ENCODE assay signal across 17 cellular contexts in the genomic region with DNA sequence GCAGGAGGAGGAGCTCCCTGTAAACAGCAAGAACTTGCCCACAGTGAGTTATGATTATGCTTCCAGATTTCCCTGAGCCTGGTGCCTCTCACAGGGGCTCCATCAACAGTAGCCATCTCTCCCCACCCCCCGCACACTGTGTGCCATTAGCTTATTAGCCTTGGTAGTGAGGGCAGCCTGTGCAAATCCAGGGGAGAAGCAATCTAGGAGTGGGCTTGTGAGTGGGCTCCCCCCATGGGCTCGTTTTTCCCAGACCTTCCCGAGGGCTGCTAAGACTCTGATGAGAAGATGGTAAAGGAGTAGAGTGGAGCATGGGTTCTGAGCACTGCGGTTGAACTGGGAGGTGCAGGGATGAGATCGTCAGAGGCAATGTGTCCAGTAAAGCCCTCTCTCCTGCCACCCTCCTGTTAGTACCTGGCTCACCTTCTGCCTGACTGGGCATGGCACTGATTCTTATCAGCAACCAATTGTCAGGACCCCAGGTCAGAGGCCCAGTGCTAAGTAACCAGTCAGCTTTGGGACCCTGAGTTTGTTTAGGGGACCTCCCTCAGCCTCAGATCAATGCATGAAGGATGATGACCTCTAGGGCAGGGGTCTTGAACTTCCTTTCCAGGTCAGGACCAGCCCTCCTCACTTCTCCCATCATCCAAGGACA. TPM values are rescaled to one million over a fixed set of nuclear protein-coding genes. Genes with fewer than 3 reads are reported as not detected.
A peak's percentile ranks its signal among the peaks of the same experiment; 100 is the strongest.
DNase-seq lines count a peak whose midpoint lies in the region; ATAC-seq and TF ChIP-seq lines count a peak whose summit lies in the region.
"Had no signal": no experiment of that assay in that cellular context is flagged by ENCODE, and none has a peak within 500 bp of the region (broad histone marks: within the 10 kb centered on the region; RNA-seq: fewer than 3 reads in every experiment).

No MANE protein-coding gene starts in this region.

- intact Hi-C loops in posterior vena cava (cut with DNase I) = loop anchor here in 1 of 2 donors (10.0 kb wide), 1 partner anchor 1526 kb away; no protein-coding TSS in a partner anchor

- no peak overlapping the region for H3K4me3 ChIP-seq in endodermal cell (ENCODE audit: low read length)

- no peaks in the 10 kb centered on the region for H3K9me3 Mint-ChIP-seq in activated CD8-positive, alpha-beta memory T cell treated with anti-CD3 and anti-CD28 coated beads, Interleukin-2, amount 10 ng/mL, durations not matched to agents 7 days and 5 days (ENCODE audit: low read depth)
- no peaks in the 10 kb centered on the region for H3K9me3 Mint-ChIP-seq in endodermal cell
- no peaks in the 10 kb centered on the region for H3K9me3 Mint-ChIP-seq in activated CD8-positive, alpha-beta T cell treated with anti-CD3 and anti-CD28 coated beads, Interleukin-2, amount 10 ng/mL, durations not matched to agents 7 days and 5 days (ENCODE audit: insufficient read depth)

- POLR2A ChIA-PET in activated CD8-positive, alpha-beta T cell treated with anti-CD3 and anti-CD28 coated beads, Interleukin-2, amount 10 ng/mL, durations not matched to agents 7 days and 5 days (lab: Charles Lee) = no interaction called here

- H3K9ac ChIP-seq in endodermal cell (ENCODE audit: extremely low read depth, low read length, poor library complexity, severe bottlenecking) = no peak overlapping the region

- in situ Hi-C loops in GM13976 (cut with MboI; ENCODE audit: low sequenced_read_pairs, unreplicated experiment) = no loop called here

- H3K36me3 Mint-ChIP-seq in activated CD8-positive, alpha-beta memory T cell treated with anti-CD3 and anti-CD28 coated beads, Interleukin-2, amount 10 ng/mL, durations not matched to agents 7 days and 5 days = no peaks in the 10 kb centered on the region
- H3K36me3 Mint-ChIP-seq in endodermal cell (ENCODE audit: low read depth) = no peaks in the 10 kb centered on the region
- no peaks in the 10 kb centered on the region for H3K36me3 Mint-ChIP-seq in activated CD8-positive, alpha-beta T cell treated with anti-CD3 and anti-CD28 coated beads, Interleukin-2, amount 10 ng/mL, durations not matched to agents 7 days and 5 days (ENCODE audit: low read depth)

- peaks cover 2% of the 10 kb centered on the region for H3K27me3 Mint-ChIP-seq in activated CD8-positive, alpha-beta memory T cell treated with anti-CD3 and anti-CD28 coated beads, Interleukin-2, amount 10 ng/mL, durations not matched to agents 7 days and 5 days
- peaks cover 9% of the 10 kb centered on the region for H3K27me3 Mint-ChIP-seq in endodermal cell (ENCODE audit: insufficient read depth)
- peaks cover 7% of the 10 kb centered on the region for H3K27me3 Mint-ChIP-seq in activated CD8-positive, alpha-beta T cell treated with anti-CD3 and anti-CD28 coated beads, Interleukin-2, amount 10 ng/mL, durations not matched to agents 7 days and 5 days (ENCODE audit: low read depth)

- no peaks in the 10 kb centered on the region for H3K4me1 ChIP-seq in endodermal cell (ENCODE audit: control insufficient read depth, insufficient read depth, low read length)

- H3K36me3 ChIP-seq in endodermal cell (ENCODE audit: control insufficient read depth, insufficient read depth, low read length) = no peaks in the 10 kb centered on the region

- DNase-seq in activated CD8-positive, alpha-beta memory T cell treated with anti-CD3 and anti-CD28 coated beads, Interleukin-2, amount 50 U/mL, for 48 hours = peak; percentile 33
- no peak for DNase-seq in activated CD8-positive, alpha-beta memory T cell treated with anti-CD3 and anti-CD28 coated beads, Interleukin-2, amount 10 ng/mL, durations not matched to agents 7 days and 5 days
- DNase-seq in GM13976 (ENCODE audit: low spot score) (peak; percentile 16), endodermal cell (peak; percentile 32), posterior vena cava (ENCODE audit: low spot score) (peak; percentile 34), COLO668 (lab: John Stamatoyannopoulos, UW; ENCODE audit: unreplicated experiment) (no peak)
- DNase-seq in activated CD8-positive, alpha-beta T cell treated with anti-CD3 and anti-CD28 coated beads, Interleukin-2, amount 10 ng/mL, durations not matched to agents 7 days and 5 days = no peak
- DNase-seq: DND-41, GOT3, HCEC 1CT, KBM-7, MV-4-11, NCI-H146, NCI-H1930, RPMI8226, SHP77 treated with DMSO at 0.1 percent for 48 hours had no signal

- TF ChIP-seq CTCF in GM13976 (IDR thresholded peaks at IDR 0.05; ENCODE audit: borderline replicate concordance, control extremely low read depth, extremely low read depth, insufficient read depth, missing control alignments) (no peak), endodermal cell (conservative IDR thresholded peaks at IDR 0.05) (no peak)

- no peaks in the 10 kb centered on the region for H3K27me3 ChIP-seq in endodermal cell (ENCODE audit: control insufficient read depth, insufficient read depth, low read length, poor library complexity, severe bottlenecking)

- no peak overlapping the region for H3K4me3 Mint-ChIP-seq in activated CD8-positive, alpha-beta memory T cell treated with anti-CD3 and anti-CD28 coated beads, Interleukin-2, amount 10 ng/mL, durations not matched to agents 7 days and 5 days
- no peak overlapping the region for H3K4me3 Mint-ChIP-seq in endodermal cell
- no peak overlapping the region for H3K4me3 Mint-ChIP-seq in activated CD8-positive, alpha-beta T cell treated with anti-CD3 and anti-CD28 coated beads, Interleukin-2, amount 10 ng/mL, durations not matched to agents 7 days and 5 days

- H3K27ac ChIP-seq in endodermal cell (ENCODE audit: low read depth, low read length) = no peak overlapping the region

- WGBS in endodermal cell (ENCODE audit: insufficient coverage in 1 of 2, insufficient read length in 1 of 2), 2 experiments = 83 to 93% methylated on average over 1 to 5 of the region's 5 CpGs

- CTCF ChIA-PET in activated CD8-positive, alpha-beta memory T cell treated with anti-CD3 and anti-CD28 coated beads, Interleukin-2, amount 10 ng/mL, durations not matched to agents 7 days and 5 days (lab: Charles Lee) = no interaction called here
- CTCF ChIA-PET in activated CD8-positive, alpha-beta T cell treated with anti-CD3 and anti-CD28 coated beads, Interleukin-2, amount 10 ng/mL, durations not matched to agents 7 days and 5 days (lab: Charles Lee) = no interaction called here

- H3K4me1 Mint-ChIP-seq in activated CD8-positive, alpha-beta memory T cell treated with anti-CD3 and anti-CD28 coated beads, Interleukin-2, amount 10 ng/mL, durations not matched to agents 7 days and 5 days = peaks cover 3% of the 10 kb centered on the region
- peaks cover 26% of the 10 kb centered on the region for H3K4me1 Mint-ChIP-seq in endodermal cell
- H3K4me1 Mint-ChIP-seq in activated CD8-positive, alpha-beta T cell treated with anti-CD3 and anti-CD28 coated beads, Interleukin-2, amount 10 ng/mL, durations not matched to agents 7 days and 5 days (ENCODE audit: low read depth) = no peaks in the 10 kb centered on the region

- ATAC-seq in activated CD8-positive, alpha-beta memory T cell treated with anti-CD3 and anti-CD28 coated beads, Interleukin-2, amount 10 ng/mL, durations not matched to agents 7 days and 5 days = no peak
- no peak for ATAC-seq in activated CD8-positive, alpha-beta T cell treated with anti-CD3 and anti-CD28 coated beads, Interleukin-2, amount 10 ng/mL, durations not matched to agents 7 days and 5 days
- no peak for ATAC-seq in GM21723 (IDR thresholded peaks at IDR 0.05; ENCODE audit: unreplicated experiment)

- no peaks in the 10 kb centered on the region for H3K9me3 ChIP-seq in endodermal cell (ENCODE audit: control insufficient read depth, low read length)

- H3K27ac Mint-ChIP-seq in activated CD8-positive, alpha-beta memory T cell treated with anti-CD3 and anti-CD28 coated beads, Interleukin-2, amount 10 ng/mL, durations not matched to agents 7 days and 5 days = no peak overlapping the region
- no peak overlapping the region for H3K27ac Mint-ChIP-seq in endodermal cell
- H3K27ac Mint-ChIP-seq in activated CD8-positive, alpha-beta T cell treated with anti-CD3 and anti-CD28 coated beads, Interleukin-2, amount 10 ng/mL, durations not matched to agents 7 days and 5 days = no peak overlapping the region

RNA-seq across cellular contexts. Expression of gene TP53I11, which starts 38.4 kb away (rescaled TPM):
- 1 to 10 TPM; 2.2 to 3.7 TPM for total RNA-seq in activated CD8-positive, alpha-beta memory T cell treated with anti-CD3 and anti-CD28 coated beads, Interleukin-2, amount 10 ng/mL, durations not matched to agents 7 days and 5 days
- total RNA-seq in endodermal cell = 100 to 1,000 TPM; 136 to 203 TPM
- 94.6 TPM for polyA plus RNA-seq in endodermal cell (2013, experiment 1 of 2)
- polyA plus RNA-seq in endodermal cell (2013, experiment 2 of 2) = 91.2 TPM
- 100 to 1,000 TPM; 107 to 186 TPM for total RNA-seq in posterior vena cava
- total RNA-seq in activated CD8-positive, alpha-beta T cell treated with anti-CD3 and anti-CD28 coated beads, Interleukin-2, amount 10 ng/mL, durations not matched to agents 7 days and 5 days = 1 to 10 TPM; 1.4 to 2.5 TPM

Comparison
In these comparisons a context has a peak if more than half of its experiments do, and no peak if none do; other contexts are left out.
1. DNase-seq: peak in activated CD8-positive, alpha-beta memory T cell treated with anti-CD3 and anti-CD28 coated beads, Interleukin-2, amount 50 U/mL, for 48 hours (single experiment), GM13976 (single experiment), endodermal cell (single experiment) and posterior vena cava (single experiment); none in activated CD8-positive, alpha-beta memory T cell treated with anti-CD3 and anti-CD28 coated beads, Interleukin-2, amount 10 ng/mL, durations not matched to agents 7 days and 5 days (single experiment), activated CD8-positive, alpha-beta T cell treated with anti-CD3 and anti-CD28 coated beads, Interleukin-2, amount 10 ng/mL, durations not matched to agents 7 days and 5 days (single experiment) and COLO668 (single experiment).
2. RNA of gene TP53I11, which starts 38.4 kb away (total RNA-seq): 136 to 203 TPM in endodermal cell and 107 to 186 TPM in posterior vena cava; 2.2 to 3.7 TPM in activated CD8-positive, alpha-beta memory T cell treated with anti-CD3 and anti-CD28 coated beads, Interleukin-2, amount 10 ng/mL, durations not matched to agents 7 days and 5 days and 1.4 to 2.5 TPM in activated CD8-positive, alpha-beta T cell treated with anti-CD3 and anti-CD28 coated beads, Interleukin-2, amount 10 ng/mL, durations not matched to agents 7 days and 5 days; every median in the first group is over 10 times any median in the second.